ENCODE assay signal across 19 cellular contexts in the genomic region with DNA sequence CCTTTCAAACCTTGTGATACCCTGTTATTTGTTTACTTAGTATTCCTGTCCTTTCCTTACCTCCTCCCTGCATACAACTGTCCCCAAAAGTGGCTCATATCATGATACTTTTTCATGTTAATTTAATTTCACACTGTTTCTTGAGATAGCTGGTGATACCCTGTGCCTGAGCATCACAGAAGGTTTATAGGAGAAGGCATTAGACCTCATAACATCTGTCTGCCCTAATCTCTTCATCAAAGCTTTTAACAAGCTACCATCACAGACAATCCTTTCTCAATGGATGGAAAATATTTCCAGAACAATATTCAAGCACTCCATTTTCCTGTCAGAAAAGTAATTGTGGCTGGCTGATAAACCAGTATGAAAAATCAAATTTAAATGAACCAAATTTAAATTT.
DNase-seq lines count a peak whose midpoint lies in the region; ATAC-seq, FAIRE-seq and TF ChIP-seq lines count a peak whose summit lies in the region.
"Had no signal": no experiment of that assay in that cellular context is flagged by ENCODE, and none has a peak within 500 bp of the region (broad histone marks: within the 10 kb centered on the region; RNA-seq: fewer than 3 reads in every experiment).

No MANE protein-coding gene starts in this region.

- H3K79me2 ChIP-seq in H1 (ENCODE audit: control insufficient read depth in 1 of 2, insufficient read depth in 2 of 2, low read length in 2 of 2): no peaks in the 10 kb centered on the region

- no peak for ATAC-seq in GM19452 (IDR thresholded peaks at IDR 0.05; ENCODE audit: unreplicated experiment)
- ATAC-seq: GM12878, HCT116, T-cell had no signal

- no peak overlapping the region for H2BK20ac ChIP-seq in H1 (ENCODE audit: low read length)

- H2AFZ ChIP-seq in H1 (ENCODE audit: low read length): 0 out of 2 replicates have a peak overlapping the region, but pooled peaks have one; percentile 11

- CTCF ChIA-PET in H1 (lab: Charles Lee; ENCODE audit: partially characterized antibody): interaction anchor here (0.6 to 15.1 kb wide), 18 partner anchors 8 to 370 kb away, joined by 3 to 228 read pairs (median 6); no protein-coding TSS in a partner anchor

- H3K4me2 ChIP-seq in H1 (ENCODE audit: insufficient read depth in 1 of 2, low read depth in 2 of 2, low read length in 2 of 2): no peak overlapping the region

- H2BK120ac ChIP-seq in H1 (replicated peaks; ENCODE audit: low read depth, low read length): no peak overlapping the region

- no peak overlapping the region for H3K4ac ChIP-seq in H1 (replicated peaks; ENCODE audit: insufficient read length, low read depth, low read length)

- TF ChIP-seq POLR2A in H1 (IDR thresholded peaks at IDR 0.05; ENCODE audit: control extremely low read depth in 1 of 2, low read depth in 2 of 2, low read length in 2 of 2): no peak

- no peak overlapping the region for H3K14ac ChIP-seq in H1 (ENCODE audit: insufficient read length)

- no peak overlapping the region for H4K5ac ChIP-seq in H1 (ENCODE audit: insufficient read length, low read depth, low read length)

- POLR2A ChIA-PET in H1 (lab: Charles Lee; ENCODE audit: partially characterized antibody): no interaction called here

- H3K79me1 ChIP-seq in H1 (ENCODE audit: low read depth, low read length): no peaks in the 10 kb centered on the region; the same call in 1 of the 2 replicates

- TF ChIP-seq EP300 in H1 (IDR thresholded peaks at IDR 0.05; ENCODE audit: borderline replicate concordance in 1 of 2, low read depth in 2 of 2, low read length in 2 of 2): no peak

- no peak for FAIRE-seq in H1 (lab: Jason Lieb, UNC)
- FAIRE-seq: G401.6, GM12878, RCC 7860 had no signal

- no peaks in the 10 kb centered on the region for H3K9me3 ChIP-seq in H1 (ENCODE audit: insufficient read depth in 2 of 2, low read depth in 1 of 2, low read length in 1 of 2)

- H3K27ac ChIP-seq in H1 (ENCODE audit: low read depth, low read length): no peak overlapping the region
- H3K27ac ChIP-seq: C4-2B had no signal

- H3K36me3 ChIP-seq in H1 (ENCODE audit: control insufficient read depth in 2 of 4, insufficient read depth in 4 of 4, low read length in 3 of 4): no peaks in the 10 kb centered on the region

- H3K27me3 ChIP-seq in H1 (replicated peaks in 1 of 4; ENCODE audit: control insufficient read depth in 3 of 4, extremely low read depth in 1 of 4, insufficient read depth in 3 of 4, low read length in 3 of 4): no peaks in the 10 kb centered on the region

- H4K20me1 ChIP-seq in H1 (replicated peaks in 1 of 2; ENCODE audit: control insufficient read depth in 1 of 2, insufficient read depth in 2 of 2, low read length in 2 of 2): no peaks in the 10 kb centered on the region

- H2AK5ac ChIP-seq in H1 (ENCODE audit: low read depth, low read length): no peak overlapping the region

- H3K18ac ChIP-seq in H1 (ENCODE audit: extremely low read depth, low read length): no peak overlapping the region

- H4K91ac ChIP-seq in H1 (replicated peaks; ENCODE audit: insufficient read length, low read length): no peak overlapping the region

- TF ChIP-seq CTCF in H1 (IDR thresholded peaks at IDR 0.05; ENCODE audit: control extremely low read depth in 1 of 3, insufficient read depth in 1 of 3, low read depth in 1 of 3, low read length in 3 of 3): no peak

- H4K8ac ChIP-seq in H1 (ENCODE audit: extremely low read depth, insufficient read depth, low read length): no peak overlapping the region

- no peaks in the 10 kb centered on the region for H3K4me1 ChIP-seq in H1 (replicated peaks in 1 of 4; ENCODE audit: control insufficient read depth in 3 of 4, insufficient read depth in 4 of 4, low read length in 3 of 4)

- no peak overlapping the region for H3K23ac ChIP-seq in H1 (ENCODE audit: insufficient read length)

- H3K23me2 ChIP-seq in H1 (ENCODE audit: low read depth, low read length): no peaks in the 10 kb centered on the region

- H2BK5ac ChIP-seq in H1 (ENCODE audit: low read depth, low read length): no peak overlapping the region

- DNase-seq in NCI-H1694 (lab: John Stamatoyannopoulos, UW): peak; percentile 41
- peak; percentile 49 for DNase-seq in NCI-H82 treated with DMSO at 0.1 percent for 48 hours (lab: John Stamatoyannopoulos, UW; ENCODE audit: unreplicated experiment)
- DNase-seq in H1 (ENCODE audit: low read depth in 1 of 2, low spot score in 2 of 2): no peak
- DNase-seq in Ammon's horn (ENCODE audit: low spot score): no peak
- no peak for DNase-seq in DMS114 treated with DMSO at 0.1 percent for 48 hours (lab: John Stamatoyannopoulos, UW; ENCODE audit: unreplicated experiment)
- DNase-seq in NCI-H187 treated with DMSO at 0.1 percent for 48 hours (lab: John Stamatoyannopoulos, UW): no peak
- DNase-seq: CD8-positive, alpha-beta memory T cell; Karpas-422; NCI-H1092; NCI-H1436; NCI-H2029 treated with DMSO at 0.1 percent for 48 hours; NCI-H510A treated with DMSO at 0.1 percent for 48 hours; T-cell had no signal

- no peak overlapping the region for H3K4me3 ChIP-seq in H1 (ENCODE audit: extremely low read depth in 1 of 4, insufficient read depth in 2 of 4, low read depth in 3 of 4, low read length in 4 of 4)
- H3K4me3 ChIP-seq: GM12878 had no signal

- no peak for TF ChIP-seq RAD21 in H1 (IDR thresholded peaks at IDR 0.05 in 1 of 2, conservative IDR thresholded peaks at IDR 0.05 in 1 of 2; ENCODE audit: low read depth in 2 of 2, low read length in 2 of 2)

- no peak overlapping the region for H2BK15ac ChIP-seq in H1 (ENCODE audit: low read length)

- no peak overlapping the region for H3K56ac ChIP-seq in H1 (replicated peaks; ENCODE audit: insufficient read length, low read depth, low read length)

- H2BK12ac ChIP-seq in H1 (ENCODE audit: low read depth, low read length): no peak overlapping the region

- H3K9ac ChIP-seq in H1 (replicated peaks in 1 of 4; ENCODE audit: extremely low read depth in 1 of 4, low read depth in 3 of 4, low read length in 3 of 4): no peak overlapping the region

TF ChIP-seq in H1, 55 proteins besides CTCF, POLR2A, EP300 and RAD21:
- TF ChIP-seq PHF8 (conservative IDR thresholded peaks at IDR 0.05; ENCODE audit: low read depth, low read length) (no peak), YY1 (IDR thresholded peaks at IDR 0.05; ENCODE audit: low read depth, low read length) (no peak), CBX5 (IDR thresholded peaks at IDR 0.05; ENCODE audit: low read depth, low read length) (no peak), EGR1 (IDR thresholded peaks at IDR 0.05; ENCODE audit: borderline replicate concordance, low read depth, low read length) (no peak), CBX8 (IDR thresholded peaks at IDR 0.05; ENCODE audit: borderline replicate concordance, low read depth, low read length) (no peak), ASH2L (IDR thresholded peaks at IDR 0.05; ENCODE audit: low read length) (no peak), NANOG (IDR thresholded peaks at IDR 0.05; ENCODE audit: insufficient read depth, low read depth, low read length, poor library complexity, severe bottlenecking) (no peak), CHD2 (IDR thresholded peaks at IDR 0.05; ENCODE audit: low read length) (no peak), POU5F1 (IDR thresholded peaks at IDR 0.05; ENCODE audit: low read depth, low read length) (no peak), CTBP2 (IDR thresholded peaks at IDR 0.05; ENCODE audit: borderline replicate concordance, insufficient read depth, insufficient read length, low read length) (no peak), CREB1 (IDR thresholded peaks at IDR 0.05) (no peak), RFX5 (IDR thresholded peaks at IDR 0.05; ENCODE audit: borderline replicate concordance, low read depth, low read length) (no peak), ZNF274 (IDR thresholded peaks at IDR 0.05; ENCODE audit: borderline replicate concordance, extremely low read depth, low read length) (no peak)
TF ChIP-seq in H1: peak in this region for 0.

Comparison
In these comparisons a context has a peak if more than half of its experiments do, and no peak if none do; other contexts are left out.
1. DNase-seq: peak in NCI-H1694 (single experiment) and NCI-H82 treated with DMSO at 0.1 percent for 48 hours (single experiment); none in H1 (0 of 2), Ammon's horn (single experiment), DMS114 treated with DMSO at 0.1 percent for 48 hours (single experiment) and NCI-H187 treated with DMSO at 0.1 percent for 48 hours (single experiment).